10 cellular contexts compared by ENCODE assay signal in the genomic region with DNA sequence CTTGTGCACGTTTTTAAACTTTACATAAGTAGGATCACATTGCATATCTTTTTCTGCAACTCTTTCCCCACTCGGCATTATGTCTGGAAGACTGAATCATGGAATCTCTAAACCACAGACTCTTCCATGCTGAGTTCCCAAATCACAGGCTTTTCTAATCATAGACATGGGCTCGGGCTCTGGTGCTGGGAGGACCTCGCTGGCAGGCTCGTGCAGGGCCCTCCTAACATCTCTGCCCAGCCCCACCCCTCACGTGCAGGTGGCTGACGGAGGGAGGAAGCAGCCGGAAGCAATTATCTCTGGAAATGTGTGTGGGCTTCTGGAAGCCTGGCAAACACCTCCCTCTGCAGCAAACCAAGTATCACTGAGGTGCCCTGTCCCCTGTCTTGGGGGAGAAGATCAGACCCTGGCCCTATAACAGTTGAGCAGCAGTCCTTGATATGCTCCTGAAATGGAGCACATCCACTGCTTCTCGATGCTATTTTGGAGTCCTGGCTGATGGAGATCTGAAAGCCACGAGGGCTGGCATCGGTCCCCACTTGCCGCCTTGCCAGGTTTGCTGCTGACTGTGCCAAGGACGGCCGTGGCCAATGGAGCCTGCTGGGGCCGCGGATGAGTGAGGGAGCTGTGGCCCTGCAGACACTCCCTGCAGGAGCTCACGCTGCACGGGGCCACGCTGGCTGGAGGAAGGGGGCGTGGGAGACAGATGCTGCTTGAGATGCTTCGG. TPM values are rescaled to one million over a fixed set of nuclear protein-coding genes. Genes with fewer than 3 reads are reported as not detected.
A peak's percentile ranks its signal among the peaks of the same experiment; 100 is the strongest.
DNase-seq lines count a peak whose midpoint lies in the region; ATAC-seq, FAIRE-seq and TF ChIP-seq lines count a peak whose summit lies in the region.
"Had no signal": no experiment of that assay in that cellular context is flagged by ENCODE, and none has a peak within 500 bp of the region (broad histone marks: within the 10 kb centered on the region; RNA-seq: fewer than 3 reads in every experiment).

No MANE protein-coding gene starts in this region.

- no peak overlapping the region for H4K91ac ChIP-seq in neuronal stem cell (ENCODE audit: low read depth, low read length, poor library complexity)

- no peak for TF ChIP-seq CTCF in K562 (IDR thresholded peaks at IDR 0.05 in 2 of 3, conservative IDR thresholded peaks at IDR 0.05 in 1 of 3; ENCODE audit: insufficient read depth in 2 of 3, low read depth in 1 of 3, low read length in 3 of 3)
- TF ChIP-seq CTCF in kidney (IDR thresholded peaks at IDR 0.05; ENCODE audit: borderline replicate concordance, extremely low read depth, insufficient read depth): no peak

- H3K27me3 ChIP-seq in K562 (ENCODE audit: control insufficient read depth in 2 of 2, insufficient read depth in 2 of 2, low read length in 2 of 2) (peaks cover 68 to 90% of the 10 kb centered on the region in 2 experiments), neuronal stem cell (ENCODE audit: control insufficient read depth in 3 of 3, insufficient read depth in 3 of 3, low read depth in 1 of 3, low read length in 3 of 3) (peaks cover 4 to 60% (median 20%) of the 10 kb centered on the region in 3 experiments)

- DNase-seq in COLO829 (ENCODE audit: low spot score) (peak; percentile 13), NCI-H2029 treated with DMSO at 0.1 percent for 48 hours (lab: John Stamatoyannopoulos, UW) (peak; percentile 68), K562 (ENCODE audit: extremely low read depth in 1 of 4, low spot score in 3 of 4) (no peak), neuronal stem cell (ENCODE audit: low spot score) (no peak), T1000 (lab: John Stamatoyannopoulos, UW) (no peak), HK-2 (ENCODE audit: unreplicated experiment) (no peak), kidney (no peak)

- no peak for TF ChIP-seq RAD21 in K562 (CRISPR knock-in tag; conservative IDR thresholded peaks at IDR 0.05 in 1 of 2, IDR thresholded peaks at IDR 0.05 in 1 of 2)

- FAIRE-seq in K562 (lab: Jason Lieb, UNC): no peak
- no peak for FAIRE-seq in kidney (lab: Jason Lieb, UNC)

- H4K20me1 ChIP-seq in K562 (replicated peaks; ENCODE audit: control insufficient read depth, insufficient read depth, low read length): peaks cover 14% of the 10 kb centered on the region

- intact Hi-C loops in K562 (cut with micrococcal nuclease): loop anchor here (5.0 kb wide), 1 partner anchor 50 kb away; no protein-coding TSS in a partner anchor
- intact Hi-C loops in kidney (cut with DNase I): no loop called here

- H2AFZ ChIP-seq in K562 (ENCODE audit: low read depth, low read length) (no peak overlapping the region), neuronal stem cell (ENCODE audit: low read length) (no peak overlapping the region)

- no peak for TF ChIP-seq EP300 in K562 (IDR thresholded peaks at IDR 0.05; ENCODE audit: low read length)

- in situ Hi-C loops in K562 (cut with MboI): no loop called here

- peak overlapping the region; percentile 70 for H3K23ac ChIP-seq in neuronal stem cell (ENCODE audit: low read depth, low read length, poor library complexity)

- no peaks in the 10 kb centered on the region for H3K9me1 ChIP-seq in K562 (ENCODE audit: control insufficient read depth, insufficient read depth, low read length)

- H3K4me1 ChIP-seq in K562 (replicated peaks in 1 of 2; ENCODE audit: control insufficient read depth in 2 of 2, insufficient read depth in 2 of 2, low read length in 2 of 2) (peaks cover 8 to 29% of the 10 kb centered on the region in 2 experiments; a peak in 4 of 5 replicates), neuronal stem cell (ENCODE audit: control insufficient read depth in 2 of 2, insufficient read depth in 1 of 2, low read depth in 1 of 2, low read length in 2 of 2) (peaks cover 9% of the 10 kb centered on the region in 2 donors), kidney (ENCODE audit: control insufficient read depth in 1 of 2, insufficient read depth in 1 of 2, low read depth in 1 of 2, low read length in 2 of 2) (no peaks in the 10 kb centered on the region)

- no peak overlapping the region for H2BK15ac ChIP-seq in neuronal stem cell (ENCODE audit: low read length)

- H3K27ac ChIP-seq in K562 (ENCODE audit: extremely low read depth, low read depth, low read length): no peak overlapping the region
- H3K27ac ChIP-seq in neuronal stem cell (replicated peaks; ENCODE audit: low read length): no peak overlapping the region
- no peak overlapping the region for H3K27ac ChIP-seq in kidney (ENCODE audit: low read depth in 2 of 2, low read length in 2 of 2)
- H3K27ac ChIP-seq: cardiac muscle cell had no signal

- H3K36me3 ChIP-seq in K562 (ENCODE audit: control insufficient read depth, insufficient read depth, low read length) (no peaks in the 10 kb centered on the region), neuronal stem cell (replicated peaks in 1 of 2; ENCODE audit: control insufficient read depth in 2 of 2, insufficient read depth in 2 of 2, low read length in 2 of 2) (no peaks in the 10 kb centered on the region), kidney (ENCODE audit: control insufficient read depth in 1 of 2, insufficient read depth in 2 of 2, low read length in 2 of 2) (no peaks in the 10 kb centered on the region)
- H3K36me3 ChIP-seq: cardiac muscle cell had no signal

- H3K14ac ChIP-seq in neuronal stem cell (ENCODE audit: low read length): no peak overlapping the region

- POLR2A ChIA-PET in K562 (lab: Yijun Ruan, JAX): interaction anchor here (1.2 kb wide), 1 partner anchor 9 kb away, joined by 3 read pairs; no protein-coding TSS in a partner anchor

- H2BK120ac ChIP-seq in neuronal stem cell (ENCODE audit: low read depth, low read length): no peak overlapping the region

- no peak overlapping the region for H2BK5ac ChIP-seq in neuronal stem cell (ENCODE audit: low read length)

- no peak overlapping the region for H3K4me2 ChIP-seq in K562 (ENCODE audit: insufficient read depth, low read length)
- no peak overlapping the region for H3K4me2 ChIP-seq in neuronal stem cell (ENCODE audit: insufficient read depth, low read length, poor library complexity, severe bottlenecking)

- H3K4me3 ChIP-seq in K562 (no peak overlapping the region), neuronal stem cell (ENCODE audit: low read length in 2 of 2) (no peak overlapping the region), kidney (ENCODE audit: low read length in 2 of 2) (no peak overlapping the region)
- H3K4me3 ChIP-seq: cardiac muscle cell had no signal

- no TSS peak for BruUV-seq in K562 (replicated peaks; lab: Mats Ljungman, UMichigan)

- H3K9ac ChIP-seq in K562 (ENCODE audit: insufficient read depth in 1 of 2, low read depth in 2 of 2, low read length in 2 of 2) (0 out of 4 replicates have a peak overlapping the region, but pooled peaks of 1 of the 2 experiments have one; percentile 32), neuronal stem cell (ENCODE audit: low read depth, low read length, poor library complexity) (no peak overlapping the region), kidney (ENCODE audit: low read length in 2 of 2) (no peak overlapping the region)

- no peaks in the 10 kb centered on the region for H3K79me2 ChIP-seq in K562 (ENCODE audit: control insufficient read depth, insufficient read depth, low read length)

- 1% methylated on average over 21 of the region's 21 CpGs for WGBS in K562 (ENCODE audit: insufficient coverage, low coverage, missing lambda C conversion rate)
- WGBS in neuronal stem cell (ENCODE audit: extremely low coverage in 2 of 2, insufficient read length in 2 of 2, insufficient replicate concordance in 1 of 2), 2 donors: no CpG with 5 or more reads among the region's 21 CpGs

- TF ChIP-seq POLR2A in K562 (conservative IDR thresholded peaks at IDR 0.05): no peak

- peak overlapping the region; percentile 16 for H2BK12ac ChIP-seq in neuronal stem cell (ENCODE audit: low read length)

- H4K8ac ChIP-seq in neuronal stem cell (ENCODE audit: low read depth, low read length): no peak overlapping the region

- H3K18ac ChIP-seq in neuronal stem cell (ENCODE audit: low read length): peak overlapping the region; percentile 73

- ATAC-seq in K562 (no peak), HG02840 (IDR thresholded peaks at IDR 0.05; ENCODE audit: low FRiP score, unreplicated experiment) (no peak)
- ATAC-seq: stimulated activated memory B cell treated with anti-CD40 and anti-IgM and Interleukin-4, amounts not matched to agents 10 μg/mL and 1 μg/mL and 100 μg/mL, for 72 hours had no signal

- no peak overlapping the region for H3K4ac ChIP-seq in neuronal stem cell (ENCODE audit: low read length)

- H3K79me1 ChIP-seq in neuronal stem cell (ENCODE audit: low read depth, low read length): no peaks in the 10 kb centered on the region

- H2AK5ac ChIP-seq in neuronal stem cell (ENCODE audit: low read depth, low read length): no peak overlapping the region

- H3K9me3 ChIP-seq in K562 (replicated peaks; ENCODE audit: control insufficient read depth, insufficient read depth, low read depth, low read length): peaks cover 6% of the 10 kb centered on the region
- peaks cover 0 to 4% of the 10 kb centered on the region in 2 donors for H3K9me3 ChIP-seq in neuronal stem cell (replicated peaks in 1 of 2; ENCODE audit: control insufficient read depth in 2 of 2, insufficient read depth in 1 of 2, low read depth in 1 of 2, low read length in 2 of 2)
- H3K9me3 ChIP-seq in kidney (ENCODE audit: control insufficient read depth in 1 of 2, low read length in 2 of 2): no peaks in the 10 kb centered on the region

- CTCF ChIA-PET in K562 (lab: Yijun Ruan, JAX; ENCODE audit: low intra/inter-chr PET ratio): no interaction called here

RNA-seq across cellular contexts. Expression of gene IQSEC1, which starts 4.4 kb away (rescaled TPM):
- 36.0 and 90.4 TPM in 2 replicates for total RNA-seq in K562 (2011; cell fraction: chromatin; rRNA removed; ENCODE audit: low replicate concordance)
- total RNA-seq in K562 (2011; cell fraction: nucleolus; rRNA removed): 51.7 and 55.4 TPM in 2 replicates
- 35.6 and 39.8 TPM in 2 replicates for total RNA-seq in K562 (2011; cell fraction: nucleoplasm; rRNA removed)
- total RNA-seq in K562 (2014; rRNA removed): 13.3 and 18.0 TPM in 2 replicates
- total RNA-seq in K562 (2014; rRNA removed; fragmentation: Illumina TruSeq; extraction: Trizol): 3.8 and 4.8 TPM in 2 replicates
- 5.2 and 6.4 TPM in 2 replicates for total RNA-seq in K562 (2015; rRNA removed; fragmentation: Illumina TruSeq; extraction: Trizol)
- 37.1 and 39.0 TPM in 2 replicates for total RNA-seq in K562 (2021)
- 6.8 and 8.4 TPM in 2 replicates for polyA plus RNA-seq in K562 (2011; rRNA removed)
- polyA plus RNA-seq in K562 (2011; cell fraction: cytosol; rRNA removed): 5.8 and 6.7 TPM in 2 replicates
- polyA plus RNA-seq in K562 (2011; cell fraction: nucleus; rRNA removed): 29.7 and 45.3 TPM in 2 replicates
- polyA plus RNA-seq in K562 (2012): 15.4 and 16.4 TPM in 2 replicates
- 16.9 and 19.0 TPM in 2 replicates for polyA plus RNA-seq in K562 (2014; fragmentation: Illumina TruSeq; extraction: Trizol)
- polyA plus RNA-seq in K562 (2014; fragmentation: Nextera tagmentation; extraction: Ambion mirVana): under 1 TPM; 0.56 to 0.79 TPM
- polyA plus RNA-seq in K562 (2014; rRNA removed): 14.2 and 15.1 TPM in 2 replicates
- polyA minus RNA-seq in K562 (2011; rRNA and poly(A)+ RNA removed): 8.4 and 9.3 TPM in 2 replicates
- 17.1 and 22.1 TPM in 2 replicates for polyA minus RNA-seq in K562 (2011; cell fraction: cytosol; rRNA and poly(A)+ RNA removed)
- polyA minus RNA-seq in K562 (2011; cell fraction: nucleus; rRNA and poly(A)+ RNA removed): 46.3 and 58.3 TPM in 2 replicates
- polyA plus RNA-seq in neuronal stem cell (2013, experiment 1 of 2): 22.0 TPM
- polyA plus RNA-seq in neuronal stem cell (2013, experiment 2 of 2): 22.8 TPM
- total RNA-seq in kidney: 45.7 TPM
- 15.1 TPM for polyA plus RNA-seq in kidney (ENCODE audit: insufficient read depth, low read depth, low replicate concordance)

Comparison
In these comparisons a context has a peak if more than half of its experiments do, and no peak if none do; other contexts are left out.
1. DNase-seq: peak in COLO829 (single experiment) and NCI-H2029 treated with DMSO at 0.1 percent for 48 hours (single experiment); none in K562 (0 of 4), neuronal stem cell (single experiment), T1000 (single experiment), HK-2 (single experiment) and kidney (single experiment).